ENCODE assay signal across 9 cellular contexts in genomic region chr17:75878174-75878998, GRCh38. TPM values are rescaled to one million over a fixed set of nuclear protein-coding genes. Genes with fewer than 3 reads are reported as not detected.
DNase-seq lines count a peak whose midpoint lies in the region; ATAC-seq and TF ChIP-seq lines count a peak whose summit lies in the region.
"Had no signal": no experiment of that assay in that cellular context is flagged by ENCODE, and none has a peak within 500 bp of the region (broad histone marks: within the 10 kb centered on the region; RNA-seq: fewer than 3 reads in every experiment).

TSS of gene TRIM47 (minus strand) at chr17:75878581. CDS start at chr17:75878548, 33 bp downstream.

- no peaks in the 10 kb centered on the region for H3K27me3 ChIP-seq in breast epithelium

- CTCF ChIA-PET in AG04449 (lab: Yijun Ruan, JAX): interaction anchor here (0.7 to 3.5 kb wide), 17 partner anchors 7 to 135 kb away, joined by 3 to 32 read pairs (median 6); partner anchors contain the start of genes GALK1, TRIM65 and WBP2

- ATAC-seq in GM18505 (IDR thresholded peaks at IDR 0.05; ENCODE audit: unreplicated experiment): peak; percentile 26

- DNase-seq in AG04449 (ENCODE audit: low read depth, low spot score) (no peak), NCI-H774 (lab: John Stamatoyannopoulos, UW) (peak; percentile 58), breast epithelium (ENCODE audit: low spot score in 2 of 2) (peak in 1 of 2 donors; percentile 59), immature natural killer cell (peak in 1 of 3 donors; percentile 24), skeletal muscle cell (ENCODE audit: low read depth) (no peak), NCI-H2029 (lab: John Stamatoyannopoulos, UW) (no peak), dedifferentiated amniotic fluid mesenchymal stem cell (ENCODE audit: extremely low spot score) (no peak)

- peak within 1 kb of the TSS in 2 of 6 donors; percentile 34 to 58 for H3K27ac Mint-ChIP-seq in immature natural killer cell

- no peaks in the 10 kb centered on the region for H3K9me3 Mint-ChIP-seq in immature natural killer cell

- H3K4me1 Mint-ChIP-seq in immature natural killer cell: peaks cover 24 to 27% of the 10 kb centered on the region in 2 donors

- TF ChIP-seq CTCF in AG04449 (IDR thresholded peaks at IDR 0.05; ENCODE audit: insufficient read depth, low read length, missing control alignments) (peak; percentile 39), breast epithelium (IDR thresholded peaks at IDR 0.05) (peak in 1 of 3 donors; percentile 20)

- POLR2A ChIA-PET in AG04449 (lab: Yijun Ruan, JAX): interaction anchor here (0.9 to 1.6 kb wide), 7 partner anchors 12 to 113 kb away, joined by 3 to 9 read pairs (median 4); partner anchors contain the start of genes MRPL38, TRIM65 and WBP2

- H3K4me1 ChIP-seq in breast epithelium: peaks cover 10 to 31% of the 10 kb centered on the region in 2 donors

- H3K9me3 ChIP-seq in breast epithelium: no peaks in the 10 kb centered on the region

- TF ChIP-seq POLR2A in GM18505 (IDR thresholded peaks at IDR 0.05; ENCODE audit: borderline replicate concordance, extremely low read depth, insufficient read depth, insufficient read length) (peak; percentile 33), breast epithelium (IDR thresholded peaks at IDR 0.05) (no peak)

- H3K27me3 Mint-ChIP-seq in immature natural killer cell (ENCODE audit: low read depth in 3 of 3): peaks cover 9 to 13% (median 10%) of the 10 kb centered on the region in 3 donors

- H3K4me3 Mint-ChIP-seq in immature natural killer cell: peak within 1 kb of the TSS; percentile 70 to 83 (median 71)

- intact Hi-C loops in breast epithelium (cut with DNase I; ENCODE audit: low total_unique reads): no loop called here

- H3K36me3 ChIP-seq in breast epithelium: no peaks in the 10 kb centered on the region

- H3K36me3 Mint-ChIP-seq in immature natural killer cell: no peaks in the 10 kb centered on the region

- H3K27ac ChIP-seq in breast epithelium: peak within 1 kb of the TSS; percentile 95 to 97
- H3K27ac ChIP-seq: HL-60 had no signal

- peak within 1 kb of the TSS; percentile 57 for H3K4me3 ChIP-seq in AG04449 (ENCODE audit: low read depth, low read length)
- H3K4me3 ChIP-seq in breast epithelium: peak within 1 kb of the TSS; percentile 58 to 94 (median 63)
- peak within 1 kb of the TSS; percentile 54 for H3K4me3 ChIP-seq in skeletal muscle cell (ENCODE audit: low read depth, low read length)

RNA-seq across cellular contexts. Expression of gene TRIM47, which starts in this region (rescaled TPM):
- total RNA-seq in breast epithelium: 10 to 100 TPM; 15.4 to 26.1 (median 23.3) TPM
- 1 to 10 TPM; 3.2 to 4.0 (median 3.9) TPM for polyA plus RNA-seq in immature natural killer cell
